Comparison of ENCODE assay signal across 22 cellular contexts in genomic region chr17:28506763-28507487, GRCh38. TPM values are rescaled to one million over a fixed set of nuclear protein-coding genes. Genes with fewer than 3 reads are reported as not detected.
"Had no signal": no experiment of that assay in that cellular context is flagged by ENCODE, and none has a peak within 500 bp of the region (broad histone marks: within the 10 kb centered on the region; RNA-seq: fewer than 3 reads in every experiment).

No MANE protein-coding gene starts in this region.

- H3K36me3 Mint-ChIP-seq: naive thymus-derived CD4-positive, alpha-beta T cell; stimulated activated naive B cell treated with anti-CD40 and anti-IgM and Interleukin-4, amounts not matched to agents 10 μg/mL and 1 μg/mL and 100 μg/mL, for 72 hours; T-cell had no signal

- H3K4me3 ChIP-seq: ascending aorta, spleen, thyroid gland had no signal

- H3K27ac Mint-ChIP-seq: activated CD4-positive, alpha-beta T cell treated with anti-CD3 and anti-CD28 coated beads, Interleukin-2, amount 10 ng/mL, durations not matched to agents 7 days and 5 days; activated CD8-positive, alpha-beta T cell treated with anti-CD3 and anti-CD28 coated beads, Interleukin-2, amount 10 ng/mL, durations not matched to agents 7 days and 5 days; activated naive CD4-positive, alpha-beta T cell treated with anti-CD3 and anti-CD28 coated beads for 36 hours; naive thymus-derived CD4-positive, alpha-beta T cell; stimulated activated naive B cell treated with anti-CD40 and anti-IgM and Interleukin-4, amounts not matched to agents 10 μg/mL and 1 μg/mL and 100 μg/mL, for 72 hours; T-cell had no signal

- H3K9me3 Mint-ChIP-seq: activated CD4-positive, alpha-beta T cell treated with anti-CD3 and anti-CD28 coated beads, Interleukin-2, amount 10 ng/mL, durations not matched to agents 7 days and 5 days; activated naive CD4-positive, alpha-beta T cell treated with anti-CD3 and anti-CD28 coated beads for 36 hours; activated T-cell treated with anti-CD3 and anti-CD28 coated beads, Interleukin-2, amount 50 U/mL, for 4 hours; naive thymus-derived CD4-positive, alpha-beta T cell; stimulated activated naive B cell treated with anti-CD40 and anti-IgM and Interleukin-4, amounts not matched to agents 10 μg/mL and 1 μg/mL and 100 μg/mL, for 72 hours; T-cell had no signal

- DNase-seq: activated CD4-positive, alpha-beta T cell treated with anti-CD3 and anti-CD28 coated beads, Interleukin-2, amount 10 ng/mL, durations not matched to agents 7 days and 5 days; activated CD8-positive, alpha-beta T cell treated with anti-CD3 and anti-CD28 coated beads, Interleukin-2, amount 10 ng/mL, durations not matched to agents 7 days and 5 days; activated naive CD4-positive, alpha-beta T cell treated with anti-CD3 and anti-CD28 coated beads for 36 hours; activated T-cell treated with anti-CD3 and anti-CD28 coated beads, Interleukin-2, amount 50 U/mL, for 4 hours; cerebellar nuclear complex; effector CD4-positive, alpha-beta T cell; mesendoderm; naive thymus-derived CD4-positive, alpha-beta T cell; spleen; stimulated activated CD4-positive, alpha-beta T cell treated with anti-CD3 and anti-CD28 coated beads, Interleukin-4, amount 100 ng/mL, for 4 hours; stimulated activated naive B cell treated with anti-CD40 and anti-IgM and Interleukin-4, amounts not matched to agents 10 μg/mL and 1 μg/mL and 100 μg/mL, for 72 hours; T-cell; T-helper 9 cell; thyroid gland had no signal

- H3K27me3 ChIP-seq: ascending aorta, thyroid gland had no signal

- ATAC-seq: activated CD4-positive, CD25-positive, alpha-beta regulatory T cell treated with anti-CD3 and anti-CD28 coated beads, Interleukin-2, amount 50 U/mL, for 24 hours; activated CD8-positive, alpha-beta T cell treated with anti-CD3 and anti-CD28 coated beads, Interleukin-2, amount 10 ng/mL, durations not matched to agents 7 days and 5 days; activated T-cell treated with anti-CD3 and anti-CD28 coated beads, Interleukin-2, amount 50 U/mL, for 4 hours; naive thymus-derived CD4-positive, alpha-beta T cell; sciatic nerve; stimulated activated naive B cell treated with anti-CD40 and anti-IgM and Interleukin-4, amounts not matched to agents 10 μg/mL and 1 μg/mL and 100 μg/mL, for 72 hours; T-cell had no signal

- H3K4me1 ChIP-seq: ascending aorta, breast epithelium had no signal

- H3K36me3 ChIP-seq: ascending aorta, breast epithelium, neutrophil, spleen, thyroid gland had no signal

- H3K27ac ChIP-seq: ascending aorta, neutrophil, parathyroid adenoma, spleen, thyroid gland had no signal

- H3K4me3 Mint-ChIP-seq: activated CD4-positive, alpha-beta T cell treated with anti-CD3 and anti-CD28 coated beads, Interleukin-2, amount 10 ng/mL, durations not matched to agents 7 days and 5 days; activated CD8-positive, alpha-beta T cell treated with anti-CD3 and anti-CD28 coated beads, Interleukin-2, amount 10 ng/mL, durations not matched to agents 7 days and 5 days; activated naive CD4-positive, alpha-beta T cell treated with anti-CD3 and anti-CD28 coated beads for 36 hours; activated T-cell treated with anti-CD3 and anti-CD28 coated beads, Interleukin-2, amount 50 U/mL, for 4 hours; naive thymus-derived CD4-positive, alpha-beta T cell; stimulated activated naive B cell treated with anti-CD40 and anti-IgM and Interleukin-4, amounts not matched to agents 10 μg/mL and 1 μg/mL and 100 μg/mL, for 72 hours; T-cell had no signal

- H3K9me3 ChIP-seq: ascending aorta, breast epithelium, neutrophil, spleen, thyroid gland had no signal

- H3K4me1 Mint-ChIP-seq: activated CD4-positive, alpha-beta T cell treated with anti-CD3 and anti-CD28 coated beads, Interleukin-2, amount 10 ng/mL, durations not matched to agents 7 days and 5 days; naive thymus-derived CD4-positive, alpha-beta T cell; T-cell had no signal

RNA-seq across cellular contexts. Expression of gene FOXN1, which starts 0.8 kb away (rescaled TPM):
- total RNA-seq: activated CD4-positive, alpha-beta T cell treated with anti-CD3 and anti-CD28 coated beads, Interleukin-2, amount 10 ng/mL, durations not matched to agents 7 days and 5 days; activated CD8-positive, alpha-beta T cell treated with anti-CD3 and anti-CD28 coated beads, Interleukin-2, amount 10 ng/mL, durations not matched to agents 7 days and 5 days; activated naive CD4-positive, alpha-beta T cell treated with anti-CD3 and anti-CD28 coated beads for 36 hours; activated T-cell treated with anti-CD3 and anti-CD28 coated beads, Interleukin-2, amount 50 U/mL, for 4 hours; ascending aorta; glomerular endothelial cell; liver; naive thymus-derived CD4-positive, alpha-beta T cell; sciatic nerve; spleen; T-cell had no signal
- polyA plus RNA-seq: liver; naive thymus-derived CD4-positive, alpha-beta T cell; spleen had no signal

RNA-seq across cellular contexts. Expression of gene SLC13A2, which starts 33.5 kb away (rescaled TPM):
- total RNA-seq: activated CD4-positive, alpha-beta T cell treated with anti-CD3 and anti-CD28 coated beads, Interleukin-2, amount 10 ng/mL, durations not matched to agents 7 days and 5 days; activated CD8-positive, alpha-beta T cell treated with anti-CD3 and anti-CD28 coated beads, Interleukin-2, amount 10 ng/mL, durations not matched to agents 7 days and 5 days; activated naive CD4-positive, alpha-beta T cell treated with anti-CD3 and anti-CD28 coated beads for 36 hours; activated T-cell treated with anti-CD3 and anti-CD28 coated beads, Interleukin-2, amount 50 U/mL, for 4 hours; ascending aorta; glomerular endothelial cell; naive thymus-derived CD4-positive, alpha-beta T cell; sciatic nerve; spleen; T-cell; thyroid gland had no signal
- polyA plus RNA-seq: naive thymus-derived CD4-positive, alpha-beta T cell had no signal
